In genomic region chr11:128246364-128247234, GRCh38 we compare ENCODE assay signal across 13 cellular contexts.
DNase-seq lines count a peak whose midpoint lies in the region; TF ChIP-seq lines count a peak whose summit lies in the region.
"Had no signal": no experiment of that assay in that cellular context is flagged by ENCODE, and none has a peak within 500 bp of the region (broad histone marks: within the 10 kb centered on the region; RNA-seq: fewer than 3 reads in every experiment).

No MANE protein-coding gene starts in this region.

- H3K4me1 Mint-ChIP-seq in progenitor cell of endocrine pancreas (ENCODE audit: low read depth) = no peaks in the 10 kb centered on the region

- in situ Hi-C loops in GM23248 (cut with MboI) = no loop called here

- no peak overlapping the region for H3K4me3 Mint-ChIP-seq in progenitor cell of endocrine pancreas (ENCODE audit: low read depth)

- H3K9me3 Mint-ChIP-seq in progenitor cell of endocrine pancreas (ENCODE audit: low read depth) = no peaks in the 10 kb centered on the region

- TF ChIP-seq CTCF in hepatocyte (IDR thresholded peaks at IDR 0.05; ENCODE audit: poor library complexity) (no peak), progenitor cell of endocrine pancreas (IDR thresholded peaks at IDR 0.05; ENCODE audit: unreplicated experiment) (no peak), osteoblast (IDR thresholded peaks at IDR 0.05; ENCODE audit: extremely low read depth, low read depth, low read length) (no peak)

- H3K9me2 ChIP-seq in GM23248 (ENCODE audit: insufficient read depth) (no peaks in the 10 kb centered on the region), hepatocyte (replicated peaks; ENCODE audit: insufficient read depth) (no peaks in the 10 kb centered on the region)

- 0 out of 2 replicates have a peak, but pooled peaks cover 6% of the 10 kb centered on the region for H3F3A ChIP-seq in GM23248 (ENCODE audit: insufficient read depth)

- peak overlapping the region; percentile 63; the same call in 1 of the 2 replicates for H2AFZ ChIP-seq in GM23248
- peak overlapping the region; percentile 34 for H2AFZ ChIP-seq in hepatocyte
- no peak overlapping the region for H2AFZ ChIP-seq in osteoblast (ENCODE audit: low read length)

- H3K9ac ChIP-seq in GM23248 = no peak overlapping the region

- H3K27me3 ChIP-seq in GM23248 (replicated peaks; ENCODE audit: insufficient read depth) (no peaks in the 10 kb centered on the region), hepatocyte (no peaks in the 10 kb centered on the region), osteoblast (ENCODE audit: insufficient read depth, low read length) (peaks cover 2% of the 10 kb centered on the region)
- H3K27me3 ChIP-seq: neutrophil had no signal

- H3K27ac Mint-ChIP-seq in progenitor cell of endocrine pancreas = no peak overlapping the region

- H3K79me2 ChIP-seq in GM23248 (ENCODE audit: insufficient read depth) (no peaks in the 10 kb centered on the region), hepatocyte (no peaks in the 10 kb centered on the region), osteoblast (ENCODE audit: insufficient read depth, low read length) (no peaks in the 10 kb centered on the region)

- WGBS in GM23248 (ENCODE audit: low coverage in 1 of 2, low lambda C conversion rate in 2 of 2, missing lambda C conversion rate in 2 of 2), 2 experiments = 16 to 26% methylated on average over 12 of the region's 12 CpGs
- 36% methylated on average over 12 of the region's 12 CpGs for WGBS in hepatocyte (ENCODE audit: low lambda C conversion rate, missing lambda C conversion rate)

- H3K9me3 ChIP-seq in GM23248 (ENCODE audit: low read depth) (no peaks in the 10 kb centered on the region), hepatocyte (ENCODE audit: low read depth) (no peaks in the 10 kb centered on the region), osteoblast (ENCODE audit: low read depth, low read length) (no peaks in the 10 kb centered on the region)
- H3K9me3 ChIP-seq: neutrophil had no signal

- H4K20me1 ChIP-seq in GM23248 (ENCODE audit: insufficient read depth) (no peaks in the 10 kb centered on the region), hepatocyte (ENCODE audit: insufficient read depth, poor library complexity, severe bottlenecking) (no peaks in the 10 kb centered on the region), osteoblast (ENCODE audit: insufficient read depth, low read length) (no peaks in the 10 kb centered on the region)

- H3K4me1 ChIP-seq in GM23248 (ENCODE audit: insufficient read depth) = peaks cover 22% of the 10 kb centered on the region
- peaks cover 26% of the 10 kb centered on the region for H3K4me1 ChIP-seq in hepatocyte (ENCODE audit: insufficient read depth)
- no peaks in the 10 kb centered on the region for H3K4me1 ChIP-seq in osteoblast (ENCODE audit: insufficient read depth, low read length)

- H3K36me3 ChIP-seq in GM23248 (ENCODE audit: low read depth) = no peaks in the 10 kb centered on the region
- no peaks in the 10 kb centered on the region for H3K36me3 ChIP-seq in hepatocyte (replicated peaks; ENCODE audit: insufficient read depth, low read depth)
- no peaks in the 10 kb centered on the region for H3K36me3 ChIP-seq in osteoblast (ENCODE audit: insufficient read depth, low read length)
- H3K36me3 ChIP-seq: neutrophil had no signal

- H3K27me3 Mint-ChIP-seq in progenitor cell of endocrine pancreas = peaks cover 5% of the 10 kb centered on the region

- no peaks in the 10 kb centered on the region for H3K36me3 Mint-ChIP-seq in progenitor cell of endocrine pancreas (ENCODE audit: insufficient read depth)

- H3K4me3 ChIP-seq in GM23248 (no peak overlapping the region), hepatocyte (no peak overlapping the region), osteoblast (ENCODE audit: insufficient read depth, low read length) (no peak overlapping the region)

- H3K27ac ChIP-seq in GM23248 (no peak overlapping the region), hepatocyte (peak overlapping the region; percentile 76), osteoblast (ENCODE audit: low read depth, low read length) (no peak overlapping the region)
- H3K27ac ChIP-seq: C4-2B, neutrophil had no signal

- H3K4me2 ChIP-seq in GM23248 (ENCODE audit: unreplicated experiment) (peak overlapping the region; percentile 22), hepatocyte (peak overlapping the region; percentile 61), osteoblast (ENCODE audit: insufficient read depth, low read length) (no peak overlapping the region)

- DNase-seq in GM23248 (peak; percentile 44), brain pericyte (ENCODE audit: low read depth, low spot score) (peak; percentile 86), hepatocyte (ENCODE audit: low spot score) (peak; percentile 49), smooth muscle cell of the brain vasculature (ENCODE audit: low read depth, low spot score) (peak; percentile 84), amniotic stem cell (lab: John Stamatoyannopoulos, UW) (no peak), progenitor cell of endocrine pancreas (ENCODE audit: low spot score, unreplicated experiment) (no peak), osteoblast (ENCODE audit: insufficient read length, low spot score, missing footprints) (no peak)
- no peak for DNase-seq in activated naive CD4-positive, alpha-beta T cell (lab: John Stamatoyannopoulos, UW)
- DNase-seq: DMS79 treated with DMSO at 0.1 percent for 48 hours, glutamatergic neuron, H7 had no signal

Comparison
In these comparisons a context has a peak if more than half of its experiments do, and no peak if none do; other contexts are left out.
1. DNase-seq: peak in GM23248 (single experiment), brain pericyte (single experiment), hepatocyte (single experiment) and smooth muscle cell of the brain vasculature (single experiment); none in activated naive CD4-positive, alpha-beta T cell (0 of 4), amniotic stem cell (single experiment), progenitor cell of endocrine pancreas (single experiment) and osteoblast (single experiment).